14 cellular contexts compared by ENCODE assay signal in the genomic region with DNA sequence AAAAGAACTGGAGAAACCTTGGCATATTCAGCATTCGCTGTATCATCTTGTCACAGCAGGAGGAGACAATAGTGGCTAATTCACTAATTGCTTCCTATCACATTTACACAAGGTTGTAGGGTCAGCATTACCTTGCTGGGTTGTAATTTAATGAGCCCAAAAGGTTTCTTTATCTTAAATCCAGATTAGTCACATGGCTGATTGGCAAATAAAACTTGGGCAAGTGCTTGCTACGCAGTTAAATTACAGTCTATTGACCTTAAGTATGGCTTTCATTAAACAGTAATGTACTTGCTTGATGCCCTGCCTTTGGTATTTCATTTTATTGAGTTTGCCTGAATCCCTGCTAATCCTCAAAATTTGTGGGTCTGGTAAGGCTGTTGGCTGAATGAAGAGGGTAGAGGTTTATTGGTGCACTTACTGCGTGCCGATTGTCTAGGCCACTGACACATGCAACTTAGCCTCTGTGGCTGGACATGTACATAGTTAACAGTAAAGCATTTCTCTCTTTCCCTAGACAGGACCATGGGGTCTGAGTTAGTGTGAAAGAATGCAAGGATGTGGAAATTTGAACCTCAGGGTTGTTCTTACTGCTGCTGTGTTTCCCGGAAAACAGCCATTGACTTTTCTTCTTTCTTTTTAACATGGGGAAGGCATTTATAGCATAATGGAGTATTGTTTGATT. TPM values are rescaled to one million over a fixed set of nuclear protein-coding genes. Genes with fewer than 3 reads are reported as not detected.
DNase-seq lines count a peak whose midpoint lies in the region; ATAC-seq, FAIRE-seq and TF ChIP-seq lines count a peak whose summit lies in the region.
"Had no signal": no experiment of that assay in that cellular context is flagged by ENCODE, and none has a peak within 500 bp of the region (broad histone marks: within the 10 kb centered on the region; RNA-seq: fewer than 3 reads in every experiment).

No MANE protein-coding gene starts in this region.

- H2AK5ac ChIP-seq in mesenchymal stem cell (ENCODE audit: low read length, severe bottlenecking) = no peak overlapping the region

- H3K4me1 ChIP-seq in A549 (peaks cover 15% of the 10 kb centered on the region; the same call in 2 of the 3 replicates), mesenchymal stem cell (ENCODE audit: control insufficient read depth, insufficient read depth, low read depth, low read length) (no peaks in the 10 kb centered on the region), uterus (no peaks in the 10 kb centered on the region)

- CTCF ChIA-PET in A549 (lab: Yijun Ruan, JAX) = interaction anchor here (1.4 kb wide), 1 partner anchor 22 kb away, joined by 3 read pairs; no protein-coding TSS in a partner anchor

- H3K79me1 ChIP-seq in mesenchymal stem cell (replicated peaks; ENCODE audit: low read length, poor library complexity, severe bottlenecking) = peaks cover 22% of the 10 kb centered on the region

- TF ChIP-seq CTCF in A549 (IDR thresholded peaks at IDR 0.05) (no peak), brain microvascular endothelial cell (IDR thresholded peaks at IDR 0.05; ENCODE audit: low read depth, low read length, missing control alignments) (no peak), uterus (IDR thresholded peaks at IDR 0.05) (no peak)

- no peak overlapping the region for H3K4ac ChIP-seq in mesenchymal stem cell (ENCODE audit: low read depth in 1 of 2, low read length in 2 of 2)

- H3K4me2 ChIP-seq in A549 (peak overlapping the region; percentile 11; the same call in 1 of the 3 replicates), mesenchymal stem cell (ENCODE audit: low read length, poor library complexity, severe bottlenecking) (no peak overlapping the region)

- in situ Hi-C loops in brain microvascular endothelial cell (cut with HindIII; ENCODE audit: low pct_ligation_motif_present, low sequenced_read_pairs) = no loop called here

- DNase-seq in A549 (ENCODE audit: low read depth in 1 of 2, low spot score in 1 of 2) = no peak
- peak; percentile 91 for DNase-seq in HCEC 1CT
- DNase-seq in brain microvascular endothelial cell = peak; percentile 85
- DNase-seq in mesenchymal stem cell = peak; percentile 96
- DNase-seq in Right ventricle myocardium inferior (ENCODE audit: missing footprints) = no peak
- DNase-seq in NCI-H510A treated with DMSO at 0.1 percent for 48 hours (lab: John Stamatoyannopoulos, UW) = no peak
- no peak for DNase-seq in uterus
- DNase-seq: activated CD8-positive, alpha-beta memory T cell treated with anti-CD3 and anti-CD28 coated beads, Interleukin-2, amount 50 U/mL, for 4 hours; amniotic stem cell; C1 segment of cervical spinal cord; kidney glomerular epithelial cell; Peyer's patch; stimulated activated CD4-positive, alpha-beta T cell treated with anti-CD3 and anti-CD28 coated beads, Interleukin-2, amount 100 ng/mL, for 48 hours had no signal

- H2BK12ac ChIP-seq in mesenchymal stem cell (ENCODE audit: low read length in 2 of 2) = peak overlapping the region in 1 of 2 experiments; percentile 83

- no peak overlapping the region for H2BK15ac ChIP-seq in mesenchymal stem cell (ENCODE audit: low read depth, poor library complexity, severe bottlenecking)

- H3K9ac ChIP-seq in mesenchymal stem cell (ENCODE audit: low read length) = peak overlapping the region; percentile 19

- H2AFZ ChIP-seq in mesenchymal stem cell (ENCODE audit: low read depth, low read length) = no peak overlapping the region

- H3K27me3 ChIP-seq in brain microvascular endothelial cell (replicated peaks) (no peaks in the 10 kb centered on the region), mesenchymal stem cell (ENCODE audit: control insufficient read depth in 1 of 2, insufficient read depth in 1 of 2, low read length in 2 of 2) (no peaks in the 10 kb centered on the region), uterus (no peaks in the 10 kb centered on the region)
- H3K27me3 ChIP-seq: Peyer's patch had no signal

- no peak overlapping the region for H3K14ac ChIP-seq in mesenchymal stem cell (ENCODE audit: low read length in 2 of 2)

- intact Hi-C loops in Right ventricle myocardium inferior (cut with DNase I) (no loop called here), uterus (cut with DNase I; ENCODE audit: low total_unique reads) (no loop called here)

- no peak overlapping the region for H3K4me3 ChIP-seq in A549
- no peak overlapping the region for H3K4me3 ChIP-seq in brain microvascular endothelial cell (ENCODE audit: low read depth, low read length)
- H3K4me3 ChIP-seq in mesenchymal stem cell (ENCODE audit: insufficient read depth in 1 of 2, low read depth in 1 of 2, low read length in 2 of 2) = peak overlapping the region in 1 of 2 experiments; percentile 14
- H3K4me3 ChIP-seq in uterus = no peak overlapping the region
- H3K4me3 ChIP-seq: Peyer's patch had no signal

- peak overlapping the region in 1 of 2 experiments; percentile 39 for H3K18ac ChIP-seq in mesenchymal stem cell (ENCODE audit: low read depth in 1 of 2, low read length in 2 of 2)

- ATAC-seq in A549 (peak in 1 of 2 experiments; percentile 21; a peak in 1 of 6 replicates), GM19395 (IDR thresholded peaks at IDR 0.05; ENCODE audit: unreplicated experiment) (no peak), Right ventricle myocardium inferior (no peak)

- H4K8ac ChIP-seq in mesenchymal stem cell (ENCODE audit: low read length) = no peak overlapping the region

- no peak overlapping the region for H3K23ac ChIP-seq in mesenchymal stem cell (ENCODE audit: low read length in 2 of 2)

- no peak overlapping the region for H3K27ac ChIP-seq in A549
- H3K27ac ChIP-seq in brain microvascular endothelial cell = peak overlapping the region; percentile 56
- peak overlapping the region; percentile 74 for H3K27ac ChIP-seq in mesenchymal stem cell (ENCODE audit: low read length, poor library complexity, severe bottlenecking)
- H3K27ac ChIP-seq in uterus = no peak overlapping the region
- H3K27ac ChIP-seq: Peyer's patch had no signal

- no peak for TF ChIP-seq RAD21 in A549 (conservative IDR thresholded peaks at IDR 0.05 in 1 of 2, IDR thresholded peaks at IDR 0.05 in 1 of 2)

- no peak overlapping the region for H2BK120ac ChIP-seq in mesenchymal stem cell (ENCODE audit: low read depth, low read length)

- no peak for FAIRE-seq in A549 (lab: Jason Lieb, UNC)

- no peaks in the 10 kb centered on the region for H3K9me3 ChIP-seq in A549
- H3K9me3 ChIP-seq in mesenchymal stem cell (ENCODE audit: control insufficient read depth, low read length) = no peaks in the 10 kb centered on the region
- H3K9me3 ChIP-seq in uterus = no peaks in the 10 kb centered on the region
- H3K9me3 ChIP-seq: Peyer's patch had no signal

- POLR2A ChIA-PET in A549 (lab: Yijun Ruan, JAX) = no interaction called here

- H2BK5ac ChIP-seq in mesenchymal stem cell (ENCODE audit: low read depth, low read length, poor library complexity, severe bottlenecking) = no peak overlapping the region

- TF ChIP-seq EP300 in A549 (IDR thresholded peaks at IDR 0.05) = no peak

- H3K36me3 ChIP-seq in brain microvascular endothelial cell (replicated peaks) = no peaks in the 10 kb centered on the region
- H3K36me3 ChIP-seq in mesenchymal stem cell (ENCODE audit: control insufficient read depth in 1 of 2, insufficient read depth in 2 of 2, low read depth in 1 of 2, low read length in 2 of 2) = no peaks in the 10 kb centered on the region
- H3K36me3 ChIP-seq in uterus = no peaks in the 10 kb centered on the region
- H3K36me3 ChIP-seq: Peyer's patch had no signal

- H4K91ac ChIP-seq in mesenchymal stem cell (ENCODE audit: low read length) = no peak overlapping the region

- TF ChIP-seq POLR2A in A549 (IDR thresholded peaks at IDR 0.05; ENCODE audit: low read length) = no peak
- TF ChIP-seq POLR2A in uterus (IDR thresholded peaks at IDR 0.05) = no peak

- 97% methylated on average over 5 of the region's 5 CpGs for WGBS in A549 (ENCODE audit: missing lambda C conversion rate)
- WGBS in mesenchymal stem cell = 57% methylated on average over 4 of the region's 5 CpGs

TF ChIP-seq in A549, 52 proteins besides CTCF, POLR2A, EP300 and RAD21:
- TF ChIP-seq BHLHE40 (IDR thresholded peaks at IDR 0.05; ENCODE audit: low read depth, low read length) = no peak
- TF ChIP-seq ESRRA (IDR thresholded peaks at IDR 0.05; ENCODE audit: borderline replicate concordance, low read length) = no peak
- TF ChIP-seq, protein P1, sequence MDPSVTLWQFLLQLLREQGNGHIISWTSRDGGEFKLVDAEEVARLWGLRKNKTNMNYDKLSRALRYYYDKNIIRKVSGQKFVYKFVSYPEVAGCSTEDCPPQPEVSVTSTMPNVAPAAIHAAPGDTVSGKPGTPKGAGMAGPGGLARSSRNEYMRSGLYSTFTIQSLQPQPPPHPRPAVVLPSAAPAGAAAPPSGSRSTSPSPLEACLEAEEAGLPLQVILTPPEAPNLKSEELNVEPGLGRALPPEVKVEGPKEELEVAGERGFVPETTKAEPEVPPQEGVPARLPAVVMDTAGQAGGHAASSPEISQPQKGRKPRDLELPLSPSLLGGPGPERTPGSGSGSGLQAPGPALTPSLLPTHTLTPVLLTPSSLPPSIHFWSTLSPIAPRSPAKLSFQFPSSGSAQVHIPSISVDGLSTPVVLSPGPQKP (IDR thresholded peaks at IDR 0.05; ENCODE audit: low read depth, low read length) = no peak
- no peak for TF ChIP-seq RNF2 (IDR thresholded peaks at IDR 0.05; ENCODE audit: borderline replicate concordance, low read depth)
- no peak for TF ChIP-seq CBX2 (IDR thresholded peaks at IDR 0.05; ENCODE audit: borderline replicate concordance, low read depth)
- TF ChIP-seq, protein P2, sequence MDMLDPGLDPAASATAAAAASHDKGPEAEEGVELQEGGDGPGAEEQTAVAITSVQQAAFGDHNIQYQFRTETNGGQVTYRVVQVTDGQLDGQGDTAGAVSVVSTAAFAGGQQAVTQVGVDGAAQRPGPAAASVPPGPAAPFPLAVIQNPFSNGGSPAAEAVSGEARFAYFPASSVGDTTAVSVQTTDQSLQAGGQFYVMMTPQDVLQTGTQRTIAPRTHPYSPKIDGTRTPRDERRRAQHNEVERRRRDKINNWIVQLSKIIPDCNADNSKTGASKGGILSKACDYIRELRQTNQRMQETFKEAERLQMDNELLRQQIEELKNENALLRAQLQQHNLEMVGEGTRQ (IDR thresholded peaks at IDR 0.05) = no peak
- TF ChIP-seq EHMT2 (IDR thresholded peaks at IDR 0.05; ENCODE audit: low read depth) = no peak

RNA-seq across cellular contexts. Expression of a gene that starts 34.3 kb away (rescaled TPM):
- polyA plus RNA-seq in A549 (2011; rRNA removed) (33.9 and 36.5 TPM in 2 replicates), A549 (2017; fragmentation: RNase III; extraction: RNeasy Plus Mini Kit Qiagen cat#74134 plus additional on column Dnase treatment) (23.0 to 27.9 TPM (median 24.6 TPM) in 3 replicates)
- 8.9 and 10.5 TPM in 2 replicates for polyA plus RNA-seq in A549 (2012; cell fraction: cytosol; rRNA removed)
- 7.2 and 11.8 TPM in 2 replicates for polyA plus RNA-seq in A549 (2012; cell fraction: nucleus; rRNA removed)
- polyA minus RNA-seq in A549 (2011; rRNA and poly(A)+ RNA removed) = 9.3 and 11.1 TPM in 2 replicates
- polyA plus RNA-seq in mesenchymal stem cell (2013, experiment 1 of 2) = 15.4 TPM
- 15.7 TPM for polyA plus RNA-seq in mesenchymal stem cell (2013, experiment 2 of 2)
- total RNA-seq in Right ventricle myocardium inferior (7.2 TPM), uterus (10 to 100 TPM in 3 of 4 donors, 1 to 10 TPM in 1; 10.0 to 66.9 (median 33.4) TPM)

Comparison
In these comparisons a context has a peak if more than half of its experiments do, and no peak if none do; other contexts are left out.
1. DNase-seq: peak in HCEC 1CT (single experiment), brain microvascular endothelial cell (single experiment) and mesenchymal stem cell (single experiment); none in A549 (0 of 2), Right ventricle myocardium inferior (single experiment), NCI-H510A treated with DMSO at 0.1 percent for 48 hours (single experiment) and uterus (0 of 2).
2. H3K27ac ChIP-seq: peak in brain microvascular endothelial cell (single experiment) and mesenchymal stem cell (single experiment); none in A549 (0 of 2) and uterus (0 of 2).